Comparison of ENCODE assay signal across 8 cellular contexts in genomic region chr15:31434418-31435255, GRCh38.
A peak's percentile ranks its signal among the peaks of the same experiment; 100 is the strongest.
DNase-seq lines count a peak whose midpoint lies in the region; ATAC-seq and TF ChIP-seq lines count a peak whose summit lies in the region.

No MANE protein-coding gene starts in this region.

- DNase-seq in GM12865 (ENCODE audit: low read depth) (peak; percentile 95), RPMI7951 (ENCODE audit: low read depth) (peak; percentile 98), right cardiac atrium (peak; percentile 32 to 86 (median 80)), NCI-H1105 treated with DMSO at 0.1 percent for 48 hours (lab: John Stamatoyannopoulos, UW) (no peak), HK-2 (ENCODE audit: unreplicated experiment) (no peak)
- peak; percentile 86 for DNase-seq in activated gamma-delta T cell treated with anti-CD3 and anti-CD28 coated beads, Interleukin-2, amount 50 U/mL, for 16 hours (ENCODE audit: low read depth)
- DNase-seq in stimulated activated CD4-positive, alpha-beta T cell treated with anti-CD3 and anti-CD28 coated beads, Interleukin-2, amount 100 ng/mL, for 4 hours (ENCODE audit: low read depth) = peak; percentile 66

- H3K4me3 ChIP-seq in GM12865 (ENCODE audit: low read depth, low read length) (peak overlapping the region; percentile 51), right cardiac atrium (ENCODE audit: low read length) (peak overlapping the region; percentile 6)

- no peak for TF ChIP-seq CTCF in GM12865 (IDR thresholded peaks at IDR 0.05; ENCODE audit: insufficient read depth, low read depth, low read length, missing control alignments)

- ATAC-seq in HG02852 (IDR thresholded peaks at IDR 0.05; ENCODE audit: unreplicated experiment) = peak; percentile 45
- ATAC-seq in right cardiac atrium = peak; percentile 30 to 70

- H3K9me3 ChIP-seq in right cardiac atrium (ENCODE audit: control insufficient read depth, low read length) = no peaks in the 10 kb centered on the region

- intact Hi-C loops in right cardiac atrium (cut with DNase I) = loop anchor here in 3 of 4 donors (5.0 to 10.0 kb wide), 6 partner anchors 32 to 232 kb away; no protein-coding TSS in a partner anchor

- peak overlapping the region; percentile 71 for H3K27ac ChIP-seq in right cardiac atrium (ENCODE audit: low read length)

- H3K27me3 ChIP-seq in right cardiac atrium (ENCODE audit: control insufficient read depth, insufficient read depth) = no peaks in the 10 kb centered on the region

- whole genome bisulfite sequencing in right cardiac atrium = 56% methylated on average over 23 of the region's 23 CpGs

- H3K4me1 ChIP-seq in right cardiac atrium (ENCODE audit: control insufficient read depth, insufficient read depth, low read length) = peaks cover 4% of the 10 kb centered on the region

Comparison
In these comparisons a context has a peak if more than half of its experiments do, and no peak if none do; other contexts are left out.
1. DNase-seq: peak in GM12865 (single experiment), RPMI7951 (single experiment), activated gamma-delta T cell treated with anti-CD3 and anti-CD28 coated beads, Interleukin-2, amount 50 U/mL, for 16 hours (single experiment), right cardiac atrium (3 of 3) and stimulated activated CD4-positive, alpha-beta T cell treated with anti-CD3 and anti-CD28 coated beads, Interleukin-2, amount 100 ng/mL, for 4 hours (single experiment); none in NCI-H1105 treated with DMSO at 0.1 percent for 48 hours (single experiment) and HK-2 (single experiment).